ENCODE assay signal across 12 cellular contexts in the genomic region with DNA sequence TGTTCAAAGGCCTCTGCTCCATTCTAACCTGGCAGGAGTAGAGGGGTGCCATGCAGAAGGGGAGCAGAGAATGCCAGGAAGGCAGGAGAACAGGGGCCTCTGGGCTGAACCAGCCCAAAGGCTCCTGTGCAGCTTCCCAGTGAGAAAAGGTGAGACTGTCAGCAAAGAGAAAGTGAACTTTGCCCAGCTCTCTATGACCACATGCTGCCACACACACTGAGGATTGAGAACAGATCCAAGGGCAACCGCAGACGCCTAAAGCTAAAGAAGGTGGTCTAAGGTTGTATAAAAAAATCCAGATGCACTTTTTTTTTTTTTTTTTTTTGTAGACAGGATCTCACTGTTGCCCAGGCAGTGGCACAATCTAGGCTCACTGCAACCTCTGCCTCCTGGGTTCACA.
"Had no signal": no experiment of that assay in that cellular context is flagged by ENCODE, and none has a peak within 500 bp of the region (broad histone marks: within the 10 kb centered on the region; RNA-seq: fewer than 3 reads in every experiment).

No MANE protein-coding gene starts in this region.

- ATAC-seq: sciatic nerve; stimulated activated memory B cell treated with anti-CD40 and anti-IgM and Interleukin-4, amounts not matched to agents 10 μg/mL and 1 μg/mL and 100 μg/mL, for 72 hours; T-cell had no signal

- H3K36me3 Mint-ChIP-seq: activated CD4-positive, alpha-beta memory T cell treated with anti-CD3 and anti-CD28 coated beads for 36 hours; activated naive CD4-positive, alpha-beta T cell treated with anti-CD3 and anti-CD28 coated beads, Interleukin-2, amount 50 U/mL, for 72 hours; stimulated activated memory B cell treated with anti-CD40 and anti-IgM and Interleukin-4, amounts not matched to agents 10 μg/mL and 1 μg/mL and 100 μg/mL, for 72 hours; T-cell had no signal

- H3K27me3 ChIP-seq: esophagus squamous epithelium, ovary had no signal

- DNase-seq: esophagus squamous epithelium, left cardiac atrium, midbrain, ovary had no signal

- H3K4me1 Mint-ChIP-seq: stimulated activated memory B cell treated with anti-CD40 and anti-IgM and Interleukin-4, amounts not matched to agents 10 μg/mL and 1 μg/mL and 100 μg/mL, for 72 hours; T-cell had no signal

- H3K9me3 ChIP-seq: esophagus squamous epithelium, ovary, thoracic aorta had no signal

- H3K27ac ChIP-seq: esophagus squamous epithelium, ovary, thoracic aorta had no signal

- H3K9me3 Mint-ChIP-seq: activated CD4-positive, alpha-beta memory T cell treated with anti-CD3 and anti-CD28 coated beads for 36 hours; activated naive CD4-positive, alpha-beta T cell treated with anti-CD3 and anti-CD28 coated beads, Interleukin-2, amount 50 U/mL, for 72 hours; activated T-helper 1 cell treated with anti-CD3 and anti-CD28 coated beads, Interleukin-12 subunit alpha, Interleukin-12 subunit beta, Interleukin-2, Interleukin-4 antibody, amounts not matched to agents 30 ng/mL and 10 ng/mL and 1 ng/mL, durations not matched to agents 14 hours and 24 hours and 36 hours; stimulated activated memory B cell treated with anti-CD40 and anti-IgM and Interleukin-4, amounts not matched to agents 10 μg/mL and 1 μg/mL and 100 μg/mL, for 72 hours; T-cell; WTC11 had no signal

- H3K27ac Mint-ChIP-seq: activated CD4-positive, alpha-beta memory T cell treated with anti-CD3 and anti-CD28 coated beads for 36 hours; activated naive CD4-positive, alpha-beta T cell treated with anti-CD3 and anti-CD28 coated beads, Interleukin-2, amount 50 U/mL, for 72 hours; activated T-helper 1 cell treated with anti-CD3 and anti-CD28 coated beads, Interleukin-12 subunit alpha, Interleukin-12 subunit beta, Interleukin-2, Interleukin-4 antibody, amounts not matched to agents 30 ng/mL and 10 ng/mL and 1 ng/mL, durations not matched to agents 14 hours and 24 hours and 36 hours; stimulated activated memory B cell treated with anti-CD40 and anti-IgM and Interleukin-4, amounts not matched to agents 10 μg/mL and 1 μg/mL and 100 μg/mL, for 72 hours; T-cell; WTC11 had no signal

- H3K4me3 Mint-ChIP-seq: activated CD4-positive, alpha-beta memory T cell treated with anti-CD3 and anti-CD28 coated beads for 36 hours; activated T-helper 1 cell treated with anti-CD3 and anti-CD28 coated beads, Interleukin-12 subunit alpha, Interleukin-12 subunit beta, Interleukin-2, Interleukin-4 antibody, amounts not matched to agents 30 ng/mL and 10 ng/mL and 1 ng/mL, durations not matched to agents 14 hours and 24 hours and 36 hours; stimulated activated memory B cell treated with anti-CD40 and anti-IgM and Interleukin-4, amounts not matched to agents 10 μg/mL and 1 μg/mL and 100 μg/mL, for 72 hours; T-cell; WTC11 had no signal

- H3K4me3 ChIP-seq: esophagus squamous epithelium, ovary, thoracic aorta had no signal

- H3K27me3 Mint-ChIP-seq: activated CD4-positive, alpha-beta memory T cell treated with anti-CD3 and anti-CD28 coated beads for 36 hours; stimulated activated memory B cell treated with anti-CD40 and anti-IgM and Interleukin-4, amounts not matched to agents 10 μg/mL and 1 μg/mL and 100 μg/mL, for 72 hours; T-cell had no signal

- H3K36me3 ChIP-seq: ovary had no signal
